In the genomic region with DNA sequence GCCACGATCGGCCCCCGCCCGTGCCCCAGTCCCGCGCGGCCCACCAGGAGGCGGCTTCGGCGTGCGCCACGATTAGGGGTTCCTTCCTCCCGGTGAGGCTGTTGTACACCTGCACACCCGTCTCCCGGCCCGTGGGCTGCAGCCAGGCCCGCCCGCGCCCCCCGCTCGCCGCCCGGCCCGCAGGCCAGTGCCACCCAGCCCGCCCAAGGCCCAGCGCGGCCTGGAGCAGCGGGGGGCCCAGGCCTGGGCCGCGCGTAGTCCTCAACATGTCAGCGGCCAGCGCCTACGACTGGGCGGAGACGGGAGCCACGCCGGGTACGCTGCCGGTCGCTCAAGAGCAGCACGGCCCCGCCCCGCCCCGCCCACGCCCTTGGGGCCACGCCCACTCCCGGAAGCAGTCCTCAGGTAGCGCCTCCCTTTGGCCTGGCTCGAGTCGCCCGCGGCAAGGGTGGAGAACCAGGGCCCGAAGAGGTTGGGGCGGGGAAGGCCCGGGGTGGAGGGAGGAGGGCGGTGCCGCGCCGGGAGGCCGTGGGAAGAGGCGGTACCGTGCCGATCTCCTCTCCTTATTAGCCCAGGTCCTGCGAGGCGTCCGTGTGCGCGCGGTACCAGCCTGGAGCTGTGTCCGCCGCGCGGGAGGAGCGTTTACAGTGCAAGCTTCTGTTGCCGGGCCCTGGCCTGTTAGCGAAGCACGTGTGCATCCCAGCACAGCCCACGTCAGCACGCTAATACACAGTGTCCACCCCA, we compare ENCODE assay signal across 1 cellular context.
A peak's percentile ranks its signal among the peaks of the same experiment; 100 is the strongest.
TF ChIP-seq lines count a peak whose summit lies in the region.

A gene with protein sequence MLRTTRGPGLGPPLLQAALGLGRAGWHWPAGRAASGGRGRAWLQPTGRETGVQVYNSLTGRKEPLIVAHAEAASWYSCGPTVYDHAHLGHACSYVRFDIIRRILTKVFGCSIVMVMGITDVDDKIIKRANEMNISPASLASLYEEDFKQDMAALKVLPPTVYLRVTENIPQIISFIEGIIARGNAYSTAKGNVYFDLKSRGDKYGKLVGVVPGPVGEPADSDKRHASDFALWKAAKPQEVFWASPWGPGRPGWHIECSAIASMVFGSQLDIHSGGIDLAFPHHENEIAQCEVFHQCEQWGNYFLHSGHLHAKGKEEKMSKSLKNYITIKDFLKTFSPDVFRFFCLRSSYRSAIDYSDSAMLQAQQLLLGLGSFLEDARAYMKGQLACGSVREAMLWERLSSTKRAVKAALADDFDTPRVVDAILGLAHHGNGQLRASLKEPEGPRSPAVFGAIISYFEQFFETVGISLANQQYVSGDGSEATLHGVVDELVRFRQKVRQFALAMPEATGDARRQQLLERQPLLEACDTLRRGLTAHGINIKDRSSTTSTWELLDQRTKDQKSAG (minus strand): TSS at position 291 of the 744 bp plus-strand sequence. CDS start 23 bp downstream, at position 268.

TF ChIP-seq in H1, 55 proteins besides CTCF, POLR2A, EP300 and RAD21:
- peak; percentile 82 for TF ChIP-seq TAF1 (IDR thresholded peaks at IDR 0.05; ENCODE audit: low read depth, low read length)
- TF ChIP-seq TAF7 (optimal IDR thresholded peaks at IDR 0.05; ENCODE audit: borderline replicate concordance, low read depth, low read length) = peak; percentile 33
- TF ChIP-seq HDAC2 (IDR thresholded peaks at IDR 0.05; ENCODE audit: borderline replicate concordance in 1 of 2, low read depth in 2 of 2, low read length in 2 of 2) = 0 out of 4 replicates have a peak, but pooled peaks of 1 of the 2 experiments have one; percentile 80
- peak; percentile 60; the same call in 1 of the 2 replicates for TF ChIP-seq BACH1 (IDR thresholded peaks at IDR 0.05; ENCODE audit: low read length)
- TF ChIP-seq, protein P1, sequence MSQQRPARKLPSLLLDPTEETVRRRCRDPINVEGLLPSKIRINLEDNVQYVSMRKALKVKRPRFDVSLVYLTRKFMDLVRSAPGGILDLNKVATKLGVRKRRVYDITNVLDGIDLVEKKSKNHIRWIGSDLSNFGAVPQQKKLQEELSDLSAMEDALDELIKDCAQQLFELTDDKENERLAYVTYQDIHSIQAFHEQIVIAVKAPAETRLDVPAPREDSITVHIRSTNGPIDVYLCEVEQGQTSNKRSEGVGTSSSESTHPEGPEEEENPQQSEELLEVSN (IDR thresholded peaks at IDR 0.05) = 0 out of 2 replicates have a peak, but pooled peaks have one; percentile 38
- TF ChIP-seq HDAC6 (IDR thresholded peaks at IDR 0.05; ENCODE audit: low read depth, low read length) = no peak
- no peak for TF ChIP-seq KDM1A (IDR thresholded peaks at IDR 0.05; ENCODE audit: borderline replicate concordance, low read length)
- peak; percentile 83 for TF ChIP-seq PHF8 (conservative IDR thresholded peaks at IDR 0.05; ENCODE audit: low read depth, low read length)
- peak; percentile 47 for TF ChIP-seq TBP (IDR thresholded peaks at IDR 0.05; ENCODE audit: low read depth, low read length)
- peak; percentile 98 for TF ChIP-seq EGR1 (IDR thresholded peaks at IDR 0.05; ENCODE audit: borderline replicate concordance, low read depth, low read length)
- TF ChIP-seq RBBP5 (IDR thresholded peaks at IDR 0.05; ENCODE audit: borderline replicate concordance, low read depth, low read length) = peak; percentile 58; the same call in 1 of the 2 replicates
- TF ChIP-seq SP2 (IDR thresholded peaks at IDR 0.05; ENCODE audit: low read length) = no peak
- TF ChIP-seq NRF1 (IDR thresholded peaks at IDR 0.05; ENCODE audit: low read depth, low read length) = no peak
- TF ChIP-seq CREB1 (IDR thresholded peaks at IDR 0.05) = peak; percentile 61; the same call in 1 of the 2 replicates
- TF ChIP-seq KDM4A (IDR thresholded peaks at IDR 0.05; ENCODE audit: low read depth, low read length, severe bottlenecking) = peak; percentile 27
- TF ChIP-seq, protein P2, sequence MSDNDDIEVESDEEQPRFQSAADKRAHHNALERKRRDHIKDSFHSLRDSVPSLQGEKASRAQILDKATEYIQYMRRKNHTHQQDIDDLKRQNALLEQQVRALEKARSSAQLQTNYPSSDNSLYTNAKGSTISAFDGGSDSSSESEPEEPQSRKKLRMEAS (IDR thresholded peaks at IDR 0.05) = peak; percentile 46; the same call in 1 of the 2 replicates
- TF ChIP-seq POLR2AphosphoS5 (IDR thresholded peaks at IDR 0.05; ENCODE audit: low read depth, low read length) = peak; percentile 71; the same call in 1 of the 2 replicates
- TF ChIP-seq TEAD4 (IDR thresholded peaks at IDR 0.05; ENCODE audit: low read depth, low read length) = no peak
- TF ChIP-seq ASH2L (IDR thresholded peaks at IDR 0.05; ENCODE audit: low read length) = peak; percentile 38
- TF ChIP-seq POU5F1 (IDR thresholded peaks at IDR 0.05; ENCODE audit: low read depth, low read length) = no peak
